8 cellular contexts compared by ENCODE assay signal in the genomic region with DNA sequence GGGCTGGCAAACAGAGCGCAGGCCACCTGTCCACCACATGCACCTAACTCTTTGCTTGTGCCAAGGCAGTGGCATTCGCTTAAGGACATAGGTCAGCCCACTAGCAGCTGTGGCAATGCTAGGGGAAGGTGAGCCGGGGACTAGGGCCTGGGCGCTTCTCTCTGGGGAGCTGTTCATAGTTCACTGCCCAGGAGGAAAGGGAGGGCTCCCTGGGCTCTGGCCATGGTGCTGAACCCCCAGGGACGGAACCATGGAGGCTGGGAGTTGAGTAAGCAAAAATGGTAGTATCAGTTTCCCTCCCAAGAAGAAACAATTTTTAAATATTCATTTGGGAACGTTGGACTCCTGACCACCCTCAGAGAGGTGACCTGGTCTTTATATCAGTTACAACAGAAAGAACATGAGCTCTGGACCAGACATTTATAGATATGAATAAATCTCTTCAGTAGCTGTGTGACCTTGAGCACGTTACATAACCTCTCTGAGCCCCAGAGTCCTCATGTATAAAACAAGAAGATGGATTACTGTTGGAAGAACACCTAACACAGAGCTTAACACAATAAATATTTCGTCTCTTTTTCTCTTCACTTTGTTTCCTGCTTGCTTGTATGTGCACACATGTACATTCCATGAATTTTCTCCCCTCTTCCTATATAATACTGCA.
A peak's percentile ranks its signal among the peaks of the same experiment; 100 is the strongest.
DNase-seq lines count a peak whose midpoint lies in the region; ATAC-seq lines count a peak whose summit lies in the region.

No MANE protein-coding gene starts in this region.

- H3K9me3 Mint-ChIP-seq in stimulated activated naive CD8-positive, alpha-beta T cell treated with anti-CD3 and anti-CD28 coated beads, Interleukin-15, amount 100 ng/mL, for 72 hours = no peaks in the 10 kb centered on the region

- no peaks in the 10 kb centered on the region for H3K4me1 Mint-ChIP-seq in stimulated activated naive CD8-positive, alpha-beta T cell treated with anti-CD3 and anti-CD28 coated beads, Interleukin-15, amount 100 ng/mL, for 72 hours

- H3K27ac Mint-ChIP-seq in stimulated activated naive CD8-positive, alpha-beta T cell treated with anti-CD3 and anti-CD28 coated beads, Interleukin-15, amount 100 ng/mL, for 72 hours = no peak overlapping the region

- H3K27me3 Mint-ChIP-seq in stimulated activated naive CD8-positive, alpha-beta T cell treated with anti-CD3 and anti-CD28 coated beads, Interleukin-15, amount 100 ng/mL, for 72 hours = no peaks in the 10 kb centered on the region

- ATAC-seq in stimulated activated naive CD8-positive, alpha-beta T cell treated with anti-CD3 and anti-CD28 coated beads, Interleukin-15, Interleukin-2, amounts not matched to agents 100 U/mL and 50 U/mL, for 24 hours = no peak
- ATAC-seq in stimulated activated naive CD8-positive, alpha-beta T cell treated with anti-CD3 and anti-CD28 coated beads, Interleukin-15, amount 100 ng/mL, for 72 hours = no peak
- ATAC-seq in GM21367 (IDR thresholded peaks at IDR 0.05; ENCODE audit: unreplicated experiment) (no peak), HG02852 (IDR thresholded peaks at IDR 0.05; ENCODE audit: unreplicated experiment) (no peak), HG03432 (IDR thresholded peaks at IDR 0.05; ENCODE audit: unreplicated experiment) (no peak)

- DNase-seq in stimulated activated naive CD8-positive, alpha-beta T cell treated with anti-CD3 and anti-CD28 coated beads, Interleukin-15, Interleukin-2, amounts not matched to agents 100 U/mL and 50 U/mL, for 24 hours = peak; percentile 15
- DNase-seq in stimulated activated naive CD8-positive, alpha-beta T cell treated with anti-CD3 and anti-CD28 coated beads, Interleukin-15, amount 100 ng/mL, for 72 hours = no peak
- DNase-seq in NCI-H1092 (lab: John Stamatoyannopoulos, UW) = peak; percentile 28
- DNase-seq in germinal center (ENCODE audit: low spot score) = peak; percentile 15
- no peak for DNase-seq in NCI-H2227 (lab: John Stamatoyannopoulos, UW; ENCODE audit: unreplicated experiment)

- H3K4me3 Mint-ChIP-seq in stimulated activated naive CD8-positive, alpha-beta T cell treated with anti-CD3 and anti-CD28 coated beads, Interleukin-15, amount 100 ng/mL, for 72 hours = no peak overlapping the region

Comparison
In these comparisons a context has a peak if more than half of its experiments do, and no peak if none do; other contexts are left out.
1. DNase-seq: peak in stimulated activated naive CD8-positive, alpha-beta T cell treated with anti-CD3 and anti-CD28 coated beads, Interleukin-15, Interleukin-2, amounts not matched to agents 100 U/mL and 50 U/mL, for 24 hours (single experiment), NCI-H1092 (single experiment) and germinal center (single experiment); none in stimulated activated naive CD8-positive, alpha-beta T cell treated with anti-CD3 and anti-CD28 coated beads, Interleukin-15, amount 100 ng/mL, for 72 hours (0 of 2) and NCI-H2227 (single experiment).